In the genomic region with DNA sequence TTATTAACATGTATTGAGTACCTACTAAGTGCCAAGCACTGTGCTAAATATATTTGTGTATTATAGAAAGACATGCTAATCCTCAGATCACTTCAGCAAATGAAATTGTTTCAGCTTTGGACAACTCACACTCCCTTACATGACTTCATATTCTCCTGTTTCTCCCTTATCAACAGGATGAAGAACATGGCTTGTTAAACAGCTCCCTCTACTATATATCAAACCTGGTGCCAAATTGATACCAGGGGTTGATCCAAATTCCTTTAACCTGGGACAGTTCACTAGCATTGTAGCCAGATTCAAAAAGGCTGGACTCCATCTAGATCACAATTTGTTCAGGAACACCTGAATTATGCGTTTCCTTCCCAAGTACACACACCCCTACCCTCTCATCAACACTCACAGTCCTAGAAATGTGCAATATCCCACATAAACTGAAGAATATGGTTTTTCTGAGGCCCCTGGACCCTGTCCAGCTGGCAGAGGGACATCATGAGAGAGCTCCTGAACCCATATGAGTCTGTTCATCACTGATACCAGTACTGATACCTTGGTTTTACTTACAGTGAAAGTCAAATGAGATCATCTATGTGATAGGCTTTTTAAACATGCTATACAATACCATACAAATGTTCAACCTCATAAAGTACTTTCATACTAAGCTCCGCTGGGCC, we compare ENCODE assay signal across 17 cellular contexts. TPM values are rescaled to one million over a fixed set of nuclear protein-coding genes. Genes with fewer than 3 reads are reported as not detected.
DNase-seq lines count a peak whose midpoint lies in the region; FAIRE-seq and TF ChIP-seq lines count a peak whose summit lies in the region.
"Had no signal": no experiment of that assay in that cellular context is flagged by ENCODE, and none has a peak within 500 bp of the region (broad histone marks: within the 10 kb centered on the region; RNA-seq: fewer than 3 reads in every experiment).

No MANE protein-coding gene starts in this region.

- H3K4me2 ChIP-seq in fibroblast of lung (ENCODE audit: extremely low read depth, insufficient read depth, low read length) (no peak overlapping the region), neuronal stem cell (ENCODE audit: insufficient read depth, low read length, poor library complexity, severe bottlenecking) (no peak overlapping the region)

- peaks cover 6% of the 10 kb centered on the region for H3K4me1 Mint-ChIP-seq in endodermal cell

- H3K36me3 ChIP-seq in SJCRH30 (no peaks in the 10 kb centered on the region), fibroblast of lung (ENCODE audit: control insufficient read depth, insufficient read depth, low read length) (no peaks in the 10 kb centered on the region), neuronal stem cell (replicated peaks in 1 of 2; ENCODE audit: control insufficient read depth in 2 of 2, insufficient read depth in 2 of 2, low read length in 2 of 2) (no peaks in the 10 kb centered on the region), small intestine (ENCODE audit: control insufficient read depth in 2 of 2, insufficient read depth in 2 of 2, low read length in 2 of 2) (no peaks in the 10 kb centered on the region), endodermal cell (ENCODE audit: control insufficient read depth, insufficient read depth, low read length) (no peaks in the 10 kb centered on the region)
- H3K36me3 ChIP-seq: spleen had no signal

- H3K18ac ChIP-seq in neuronal stem cell (ENCODE audit: low read length), result no peak overlapping the region

- no peak overlapping the region for H2BK15ac ChIP-seq in neuronal stem cell (ENCODE audit: low read length)

- H2AFZ ChIP-seq in fibroblast of lung (ENCODE audit: low read length), result no peak overlapping the region
- peak overlapping the region; percentile 49 for H2AFZ ChIP-seq in neuronal stem cell (ENCODE audit: low read length)

- no peak overlapping the region for H3K27ac Mint-ChIP-seq in endodermal cell
- H3K27ac Mint-ChIP-seq: activated naive CD8-positive, alpha-beta T cell treated with anti-CD3 and anti-CD28 coated beads for 36 hours; CD4-positive, alpha-beta memory T cell had no signal

- FAIRE-seq in small intestine (lab: Jason Lieb, UNC), result no peak

- DNase-seq in AG04450 (ENCODE audit: low read depth, low spot score) (no peak), SJCRH30 (no peak), fibroblast of lung (ENCODE audit: low read depth in 2 of 2) (peak in 1 of 2 donors; percentile 53), neuronal stem cell (ENCODE audit: low spot score) (no peak), small intestine (no peak), NCI-H146 treated with DMSO at 0.1 percent for 48 hours (lab: John Stamatoyannopoulos, UW; ENCODE audit: unreplicated experiment) (no peak), amygdala (lab: John Stamatoyannopoulos, UW) (no peak), endodermal cell (no peak)
- DNase-seq: activated naive CD8-positive, alpha-beta T cell treated with anti-CD3 and anti-CD28 coated beads for 36 hours; caudate nucleus; CD4-positive, alpha-beta memory T cell; effector CD8-positive, alpha-beta T cell; Karpas-422; NCI-H1694 treated with DMSO at 0.1 percent for 48 hours; NCI-H446; NK-92 treated with Interleukin-12 subunit alpha and Interleukin-12 subunit beta, amount 100 ng/mL, for 24 hours; spleen had no signal

- CTCF ChIA-PET in AG04450 (lab: Charles Lee), result interaction anchor here (0.5 to 1.5 kb wide), 2 partner anchors 117 to 420 kb away, joined by 3 read pairs; no protein-coding TSS in a partner anchor

- no peak overlapping the region for H4K8ac ChIP-seq in neuronal stem cell (ENCODE audit: low read depth, low read length)

- no peak overlapping the region for H2BK5ac ChIP-seq in neuronal stem cell (ENCODE audit: low read length)

- no peak overlapping the region for H3K4ac ChIP-seq in neuronal stem cell (ENCODE audit: low read length)

- H4K91ac ChIP-seq in neuronal stem cell (ENCODE audit: low read depth, low read length, poor library complexity), result no peak overlapping the region

- no CpG with 5 or more reads among the region's 2 CpGs for WGBS in neuronal stem cell (ENCODE audit: extremely low coverage in 2 of 2, insufficient read length in 2 of 2, insufficient replicate concordance in 1 of 2), 2 donors
- 90 to 92% (median 90%) methylated on average over 2 of the region's 2 CpGs for WGBS in small intestine, 3 donors
- 88 to 95% methylated on average over 1 to 2 of the region's 2 CpGs for WGBS in endodermal cell (ENCODE audit: insufficient coverage in 1 of 2, insufficient read length in 1 of 2), 2 experiments

- H4K20me1 ChIP-seq in fibroblast of lung (ENCODE audit: control insufficient read depth, extremely low read depth, insufficient read depth, low read length), result no peaks in the 10 kb centered on the region

- no peak overlapping the region for H3K9ac ChIP-seq in fibroblast of lung (ENCODE audit: insufficient read depth, low read length)
- no peak overlapping the region for H3K9ac ChIP-seq in neuronal stem cell (ENCODE audit: low read depth, low read length, poor library complexity)
- no peak overlapping the region for H3K9ac ChIP-seq in endodermal cell (ENCODE audit: extremely low read depth, low read length, poor library complexity, severe bottlenecking)

- no peak overlapping the region for H3K4me3 ChIP-seq in AG04450 (ENCODE audit: low read depth, low read length)
- H3K4me3 ChIP-seq in SJCRH30, result no peak overlapping the region
- H3K4me3 ChIP-seq in fibroblast of lung (replicated peaks in 1 of 4; ENCODE audit: control extremely low read depth in 1 of 4, insufficient read depth in 1 of 4, low read depth in 3 of 4, low read length in 4 of 4), result no peak overlapping the region
- no peak overlapping the region for H3K4me3 ChIP-seq in neuronal stem cell (ENCODE audit: low read length in 2 of 2)
- H3K4me3 ChIP-seq in small intestine (ENCODE audit: low read depth in 1 of 2, low read length in 2 of 2), result no peak overlapping the region
- no peak overlapping the region for H3K4me3 ChIP-seq in endodermal cell (ENCODE audit: low read length)
- H3K4me3 ChIP-seq: spleen had no signal

- H3K4me1 ChIP-seq in SJCRH30, result peaks cover 28% of the 10 kb centered on the region
- H3K4me1 ChIP-seq in fibroblast of lung (ENCODE audit: control insufficient read depth, extremely low read depth, insufficient read depth, low read length), result peaks cover 8% of the 10 kb centered on the region
- peaks cover 6 to 19% of the 10 kb centered on the region in 2 donors for H3K4me1 ChIP-seq in neuronal stem cell (ENCODE audit: control insufficient read depth in 2 of 2, insufficient read depth in 1 of 2, low read depth in 1 of 2, low read length in 2 of 2)
- no peaks in the 10 kb centered on the region for H3K4me1 ChIP-seq in small intestine (ENCODE audit: control insufficient read depth in 2 of 2, insufficient read depth in 1 of 2, low read depth in 1 of 2, low read length in 1 of 2)
- no peaks in the 10 kb centered on the region for H3K4me1 ChIP-seq in endodermal cell (ENCODE audit: control insufficient read depth, insufficient read depth, low read length)
- H3K4me1 ChIP-seq: spleen had no signal

- no peaks in the 10 kb centered on the region for H3K79me1 ChIP-seq in neuronal stem cell (ENCODE audit: low read depth, low read length)

- H3K27me3 Mint-ChIP-seq in endodermal cell (ENCODE audit: insufficient read depth), result no peaks in the 10 kb centered on the region
- H3K27me3 Mint-ChIP-seq: activated naive CD8-positive, alpha-beta T cell treated with anti-CD3 and anti-CD28 coated beads for 36 hours had no signal

- H2BK12ac ChIP-seq in neuronal stem cell (ENCODE audit: low read length), result no peak overlapping the region

- POLR2A ChIA-PET in AG04450 (lab: Yijun Ruan, JAX), result interaction anchor here (1.0 to 1.5 kb wide), 2 partner anchors 58 to 87 kb away, joined by 3 to 7 read pairs; no protein-coding TSS in a partner anchor

- no peak overlapping the region for H3K23ac ChIP-seq in neuronal stem cell (ENCODE audit: low read depth, low read length, poor library complexity)

- no peaks in the 10 kb centered on the region for H3K79me2 ChIP-seq in fibroblast of lung (ENCODE audit: control insufficient read depth, insufficient read depth, low read length)

- H3K27me3 ChIP-seq in AG04450 (ENCODE audit: control insufficient read depth, insufficient read depth, low read length) (no peaks in the 10 kb centered on the region), SJCRH30 (no peaks in the 10 kb centered on the region), fibroblast of lung (ENCODE audit: control insufficient read depth, insufficient read depth, low read length) (no peaks in the 10 kb centered on the region), neuronal stem cell (ENCODE audit: control insufficient read depth in 3 of 3, insufficient read depth in 3 of 3, low read depth in 1 of 3, low read length in 3 of 3) (no peaks in the 10 kb centered on the region), small intestine (ENCODE audit: control insufficient read depth in 2 of 2, insufficient read depth in 2 of 2, low read length in 2 of 2) (no peaks in the 10 kb centered on the region), endodermal cell (ENCODE audit: control insufficient read depth, insufficient read depth, low read length, poor library complexity, severe bottlenecking) (no peaks in the 10 kb centered on the region)
- H3K27me3 ChIP-seq: spleen had no signal

- H3K27ac ChIP-seq in AG04450 (ENCODE audit: low read depth, low read length) (peak overlapping the region; percentile 40), SJCRH30 (peak overlapping the region; percentile 55), fibroblast of lung (ENCODE audit: insufficient read depth, low read length) (peak overlapping the region; percentile 73), neuronal stem cell (replicated peaks; ENCODE audit: low read length) (no peak overlapping the region), small intestine (ENCODE audit: low read depth in 1 of 2, low read length in 1 of 2) (no peak overlapping the region), endodermal cell (ENCODE audit: low read depth, low read length) (no peak overlapping the region)
- H3K27ac ChIP-seq: spleen had no signal

- H3K9me3 ChIP-seq in AG04450 (ENCODE audit: control insufficient read depth, insufficient read depth, low read length), result no peaks in the 10 kb centered on the region
- no peaks in the 10 kb centered on the region; the same call in 1 of the 2 replicates for H3K9me3 ChIP-seq in SJCRH30 (replicated peaks)
- H3K9me3 ChIP-seq in fibroblast of lung (ENCODE audit: control insufficient read depth, insufficient read depth, low read depth, low read length), result no peaks in the 10 kb centered on the region
- H3K9me3 ChIP-seq in neuronal stem cell (replicated peaks in 1 of 2; ENCODE audit: control insufficient read depth in 2 of 2, insufficient read depth in 1 of 2, low read depth in 1 of 2, low read length in 2 of 2), result peaks cover 0 to 15% of the 10 kb centered on the region in 2 donors
- H3K9me3 ChIP-seq in small intestine (ENCODE audit: control insufficient read depth, low read depth), result no peaks in the 10 kb centered on the region
- no peaks in the 10 kb centered on the region for H3K9me3 ChIP-seq in endodermal cell (ENCODE audit: control insufficient read depth, low read length)
- H3K9me3 ChIP-seq: spleen had no signal

- H3K36me3 Mint-ChIP-seq in endodermal cell (ENCODE audit: low read depth), result no peaks in the 10 kb centered on the region
- H3K36me3 Mint-ChIP-seq: activated naive CD8-positive, alpha-beta T cell treated with anti-CD3 and anti-CD28 coated beads for 36 hours; CD4-positive, alpha-beta memory T cell had no signal

- H2BK120ac ChIP-seq in neuronal stem cell (ENCODE audit: low read depth, low read length), result no peak overlapping the region

- no peak for TF ChIP-seq CTCF in AG04450 (IDR thresholded peaks at IDR 0.05; ENCODE audit: low read depth, low read length)
- no peak for TF ChIP-seq CTCF in fibroblast of lung (conservative IDR thresholded peaks at IDR 0.05 in 1 of 2, IDR thresholded peaks at IDR 0.05 in 1 of 2; ENCODE audit: low read depth in 1 of 2, low read length in 2 of 2)
- TF ChIP-seq CTCF in endodermal cell (conservative IDR thresholded peaks at IDR 0.05), result no peak

- no peak overlapping the region for H2AK5ac ChIP-seq in neuronal stem cell (ENCODE audit: low read depth, low read length)

- no peaks in the 10 kb centered on the region for H3K9me3 Mint-ChIP-seq in endodermal cell
- H3K9me3 Mint-ChIP-seq: activated naive CD8-positive, alpha-beta T cell treated with anti-CD3 and anti-CD28 coated beads for 36 hours had no signal

- no peak overlapping the region for H3K14ac ChIP-seq in neuronal stem cell (ENCODE audit: low read length)

- H3K4me3 Mint-ChIP-seq in endodermal cell, result no peak overlapping the region
- H3K4me3 Mint-ChIP-seq: activated naive CD8-positive, alpha-beta T cell treated with anti-CD3 and anti-CD28 coated beads for 36 hours; CD4-positive, alpha-beta memory T cell had no signal

RNA-seq across cellular contexts. Expression of gene PALMD, which starts 47.0 kb away (rescaled TPM):
- 0.37 and 0.43 TPM in 2 replicates for polyA plus RNA-seq in AG04450 (2011; rRNA removed)
- polyA minus RNA-seq in AG04450 (2011; rRNA and poly(A)+ RNA removed), result 0.22 and 0.28 TPM in 2 replicates
- total RNA-seq in SJCRH30 (2014; rRNA removed; shearing (Covaris generic)), result 33.0 and 33.5 TPM in 2 replicates
- total RNA-seq in fibroblast of lung, result 0.51 and 1.5 TPM in 2 replicates
- polyA plus RNA-seq in fibroblast of lung, result 0.91 and 31.0 TPM in 2 replicates
- 0.96 and 33.9 TPM in 2 replicates for polyA plus RNA-seq in fibroblast of lung (2012)
- 6.0 TPM in 1 of 2 replicates, not detected in the other for polyA minus RNA-seq in fibroblast of lung (ENCODE audit: low replicate concordance)
- not detected for polyA plus RNA-seq in neuronal stem cell (2013, experiment 1 of 2)
- polyA plus RNA-seq in neuronal stem cell (2013, experiment 2 of 2), result not detected
- polyA plus RNA-seq in small intestine, result 10 to 100 TPM in 1 of 3 donors, 1 to 10 TPM in 1, under 1 TPM in 1; 0.67 to 14.5 (median 1.1) TPM
- total RNA-seq in endodermal cell, result under 1 TPM; 0.24 to 0.26 TPM
- 1.8 TPM for polyA plus RNA-seq in endodermal cell (2013, experiment 1 of 2)
- 1.5 TPM for polyA plus RNA-seq in endodermal cell (2013, experiment 2 of 2)
- total RNA-seq: activated naive CD8-positive, alpha-beta T cell treated with anti-CD3 and anti-CD28 coated beads for 36 hours; CD4-positive, alpha-beta memory T cell had no signal
- polyA plus RNA-seq: CD4-positive, alpha-beta memory T cell had no signal

Comparison
In these comparisons a context has a peak if more than half of its experiments do, and no peak if none do; other contexts are left out.
1. H3K27ac ChIP-seq: peak in AG04450 (single experiment), SJCRH30 (single experiment) and fibroblast of lung (single experiment); none in neuronal stem cell (single experiment), small intestine (0 of 2) and endodermal cell (single experiment).
2. RNA of gene PALMD, which starts 47.0 kb away (total RNA-seq): 33.0 to 33.5 TPM in SJCRH30; 0.51 to 1.5 TPM in fibroblast of lung and 0.24 to 0.26 TPM in endodermal cell; every median in the first group is over 10 times any median in the second.